ENCODE assay signal across 8 cellular contexts in the genomic region with DNA sequence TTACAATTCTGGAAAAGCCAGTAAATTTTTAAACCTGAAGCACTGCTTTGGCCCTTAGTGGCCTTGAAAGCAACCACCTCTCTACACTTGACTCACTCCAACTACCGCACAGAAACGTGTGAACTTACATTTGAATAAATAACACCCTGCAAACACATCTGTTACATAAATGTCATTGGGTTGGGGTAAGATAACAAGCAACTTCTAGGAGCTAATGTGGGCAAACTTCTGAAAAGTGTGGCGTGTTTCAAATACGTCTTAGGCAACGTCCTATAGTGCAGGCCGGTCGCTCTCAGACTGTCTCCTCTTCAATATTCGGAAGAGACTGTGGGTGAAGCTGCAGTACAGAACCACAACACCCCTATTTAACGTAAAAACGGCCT. TPM values are rescaled to one million over a fixed set of nuclear protein-coding genes. Genes with fewer than 3 reads are reported as not detected.
DNase-seq lines count a peak whose midpoint lies in the region; ATAC-seq and TF ChIP-seq lines count a peak whose summit lies in the region.

No MANE protein-coding gene starts in this region.

- peak overlapping the region; percentile 19 to 97 (median 93) for H3K27ac Mint-ChIP-seq in IgD-negative memory B cell

- H3K4me3 Mint-ChIP-seq in IgD-negative memory B cell = peak overlapping the region; percentile 88 to 99 (median 97)

- H3K27me3 ChIP-seq in body of pancreas (no peaks in the 10 kb centered on the region), stomach (no peaks in the 10 kb centered on the region)

- peaks cover 19 to 27% (median 20%) of the 10 kb centered on the region in 3 donors for H3K4me1 Mint-ChIP-seq in IgD-negative memory B cell

- TF ChIP-seq CTCF in body of pancreas (IDR thresholded peaks at IDR 0.05) = no peak
- no peak for TF ChIP-seq CTCF in stomach (IDR thresholded peaks at IDR 0.05)

- H3K36me3 ChIP-seq in body of pancreas (replicated peaks in 1 of 2; ENCODE audit: insufficient read depth in 1 of 2, low read depth in 2 of 2) (peaks cover 0 to 8% of the 10 kb centered on the region in 2 donors), stomach (peaks cover 5 to 18% (median 16%) of the 10 kb centered on the region in 4 donors)

- peaks cover 5% of the 10 kb centered on the region for H3K36me3 Mint-ChIP-seq in IgD-negative memory B cell

- intact Hi-C loops in body of pancreas (cut with DNase I) = no loop called here
- intact Hi-C loops in stomach (cut with DNase I; ENCODE audit: low total_unique reads) = no loop called here

- H3K9me3 Mint-ChIP-seq in IgD-negative memory B cell = peaks cover 0 to 5% (median 0%) of the 10 kb centered on the region in 3 donors

- TF ChIP-seq POLR2A in body of pancreas (IDR thresholded peaks at IDR 0.05) (no peak), stomach (IDR thresholded peaks at IDR 0.05) (no peak)

- WGBS in body of pancreas, 2 donors = 0 to 1% methylated on average over 10 of the region's 10 CpGs
- 0 to 1% (median 1%) methylated on average over 10 of the region's 10 CpGs for WGBS in stomach, 5 donors

- H3K4me3 ChIP-seq in body of pancreas (peak overlapping the region; percentile 30 to 35), stomach (peak overlapping the region; percentile 62 to 93 (median 82))

- H3K27me3 Mint-ChIP-seq in IgD-negative memory B cell = peaks cover 4% of the 10 kb centered on the region

- H3K9me3 ChIP-seq in body of pancreas = no peaks in the 10 kb centered on the region
- no peaks in the 10 kb centered on the region for H3K9me3 ChIP-seq in stomach

- H3K4me1 ChIP-seq in body of pancreas (peaks cover 23% of the 10 kb centered on the region), stomach (peaks cover 10 to 38% (median 27%) of the 10 kb centered on the region in 4 donors)

- ATAC-seq in GM21576 (IDR thresholded peaks at IDR 0.05; ENCODE audit: unreplicated experiment) (peak; percentile 30), body of pancreas (peak; percentile 33)

- DNase-seq in DMS79 treated with DMSO at 0.1 percent for 48 hours (lab: John Stamatoyannopoulos, UW) (peak; percentile 32), DMS79 (lab: John Stamatoyannopoulos, UW) (no peak), body of pancreas (peak in 1 of 4 donors; percentile 12), kidney glomerular epithelial cell (lab: John Stamatoyannopoulos, UW) (peak; percentile 21), stomach (no peak), HK-2 (ENCODE audit: unreplicated experiment) (no peak)

- H3K27ac ChIP-seq in body of pancreas (peak overlapping the region; percentile 33 to 77 (median 60)), stomach (peak overlapping the region; percentile 77 to 89 (median 87))

- TF ChIP-seq EP300 in stomach (IDR thresholded peaks at IDR 0.05) = no peak

RNA-seq across cellular contexts. Expression of a gene that starts 0.5 kb away (rescaled TPM):
- 16.9 TPM for polyA plus RNA-seq in IgD-negative memory B cell
- 10 to 100 TPM; 12.9 to 17.6 TPM for total RNA-seq in body of pancreas
- 10 to 100 TPM in 4 of 5 donors, 1 to 10 TPM in 1; 2.3 to 29.9 (median 18.1) TPM for total RNA-seq in stomach
- polyA plus RNA-seq in stomach = 10 to 100 TPM in 1 of 3 donors, 1 to 10 TPM in 2; 6.7 to 12.1 (median 9.1) TPM

Comparison
In these comparisons a context has a peak if more than half of its experiments do, and no peak if none do; other contexts are left out.
1. DNase-seq: peak in DMS79 treated with DMSO at 0.1 percent for 48 hours (single experiment) and kidney glomerular epithelial cell (single experiment); none in DMS79 (single experiment), stomach (single experiment) and HK-2 (single experiment).